25 cellular contexts compared by ENCODE assay signal in genomic region chr14:53824061-53824460, GRCh38.
DNase-seq lines count a peak whose midpoint lies in the region; ATAC-seq and TF ChIP-seq lines count a peak whose summit lies in the region.
"Had no signal": no experiment of that assay in that cellular context is flagged by ENCODE, and none has a peak within 500 bp of the region (broad histone marks: within the 10 kb centered on the region; RNA-seq: fewer than 3 reads in every experiment).

No MANE protein-coding gene starts in this region.

- no peaks in the 10 kb centered on the region for H3K4me1 ChIP-seq in DND-41 (ENCODE audit: insufficient read depth, low read length)
- no peaks in the 10 kb centered on the region for H3K4me1 ChIP-seq in left lung
- H3K4me1 ChIP-seq: BLaER1, gastrocnemius medialis, spleen had no signal

- H3K9ac ChIP-seq in DND-41 (ENCODE audit: low read depth, low read length) = no peak overlapping the region
- H3K9ac ChIP-seq: BLaER1, GM23248 had no signal

- no peak overlapping the region for H3K4me3 ChIP-seq in DND-41 (ENCODE audit: low read depth in 1 of 2, low read length in 2 of 2)
- no peak overlapping the region for H3K4me3 ChIP-seq in foreskin fibroblast (ENCODE audit: low read depth in 1 of 2, low read length in 2 of 2)
- no peak overlapping the region for H3K4me3 ChIP-seq in left lung
- H3K4me3 ChIP-seq: BLaER1, gastrocnemius medialis, GM23248, spleen, thoracic aorta had no signal

- intact Hi-C loops in left lung (cut with DNase I) = no loop called here

- no peaks in the 10 kb centered on the region for H3K79me2 ChIP-seq in DND-41 (ENCODE audit: insufficient read depth, low read length)

- no peaks in the 10 kb centered on the region for H3K9me3 ChIP-seq in DND-41 (ENCODE audit: insufficient read depth, low read length, severe bottlenecking)
- H3K9me3 ChIP-seq in left lung = peaks cover 0 to 3% of the 10 kb centered on the region in 2 donors
- H3K9me3 ChIP-seq: BLaER1, gastrocnemius medialis, thoracic aorta had no signal

- no peak for TF ChIP-seq CTCF in DND-41 (IDR thresholded peaks at IDR 0.05; ENCODE audit: borderline replicate concordance, extremely low read depth, low read length, poor library complexity, severe bottlenecking)
- TF ChIP-seq CTCF in foreskin fibroblast (IDR thresholded peaks at IDR 0.05; ENCODE audit: low read depth, low read length) = no peak
- no peak for TF ChIP-seq CTCF in left lung (IDR thresholded peaks at IDR 0.05)

- H3K27me3 ChIP-seq in DND-41 (ENCODE audit: insufficient read depth, low read length, poor library complexity) (no peaks in the 10 kb centered on the region), left lung (no peaks in the 10 kb centered on the region)
- H3K27me3 ChIP-seq: BLaER1, gastrocnemius medialis, spleen had no signal

- ATAC-seq in DND-41 (ENCODE audit: insufficient read depth, low read depth) = no peak
- peak; percentile 66 for ATAC-seq in GM19395 (IDR thresholded peaks at IDR 0.05; ENCODE audit: unreplicated experiment)
- ATAC-seq in HG02678 (IDR thresholded peaks at IDR 0.05; ENCODE audit: unreplicated experiment) = peak; percentile 91
- ATAC-seq in HG03460 (IDR thresholded peaks at IDR 0.05; ENCODE audit: unreplicated experiment) = peak; percentile 82
- no peak for ATAC-seq in left lung
- ATAC-seq: gastrocnemius medialis, SK-N-SH treated with all-trans-retinoic acid at 6 μM for 48 hours had no signal

- H3K4me2 ChIP-seq in DND-41 (ENCODE audit: insufficient read depth, low read length) = no peak overlapping the region
- H3K4me2 ChIP-seq: BLaER1 had no signal

- 0 out of 2 replicates have a peak overlapping the region, but pooled peaks have one; percentile 39 for H2AFZ ChIP-seq in DND-41 (ENCODE audit: low read depth, low read length)
- H2AFZ ChIP-seq: GM23248 had no signal

- H3K36me3 ChIP-seq in DND-41 (ENCODE audit: insufficient read depth, low read length) = no peaks in the 10 kb centered on the region
- H3K36me3 ChIP-seq in left lung = no peaks in the 10 kb centered on the region
- H3K36me3 ChIP-seq: BLaER1, gastrocnemius medialis, spleen, thoracic aorta had no signal

- H4K20me1 ChIP-seq in DND-41 (ENCODE audit: insufficient read depth, low read length) = no peaks in the 10 kb centered on the region
- H4K20me1 ChIP-seq: BLaER1 had no signal

- no peak for DNase-seq in DND-41
- DNase-seq in foreskin fibroblast = no peak
- DNase-seq in left lung = no peak
- no peak for DNase-seq in DMS 273 treated with DMSO at 0.1 percent for 48 hours (lab: John Stamatoyannopoulos, UW)
- DNase-seq in AG08395 (ENCODE audit: low spot score) = no peak
- DNase-seq: activated CD4-positive, alpha-beta T cell treated with anti-CD3 and anti-CD28 coated beads, Interleukin-2, amount 10 ng/mL, durations not matched to agents 7 days and 5 days; activated naive CD4-positive, alpha-beta T cell; amygdala; caudate nucleus; erythroblast; gastrocnemius medialis; GM23248; IMR-90; mesendoderm; MM.1S; NCI-H2029; NCI-H446; RPMI8226; spleen had no signal

- H3K27ac ChIP-seq in DND-41 (ENCODE audit: low read length) = no peak overlapping the region
- no peak overlapping the region for H3K27ac ChIP-seq in left lung
- H3K27ac ChIP-seq: BLaER1, gastrocnemius medialis, GM23248, spleen, thoracic aorta had no signal

Comparison
In these comparisons a context has a peak if more than half of its experiments do, and no peak if none do; other contexts are left out.
1. ATAC-seq: peak in GM19395 (single experiment), HG02678 (single experiment) and HG03460 (single experiment); none in DND-41 (single experiment) and left lung (single experiment).